ENCODE assay signal across 1 cellular context in genomic region chr1:9291914-9292360, GRCh38.
TF ChIP-seq lines count a peak whose summit lies in the region.

No MANE protein-coding gene starts in this region.

TF ChIP-seq in A549, 52 proteins besides CTCF, POLR2A, EP300 and RAD21 (continued from another document):
- TF ChIP-seq REST (IDR thresholded peaks at IDR 0.05) (no peak), RNF2 (IDR thresholded peaks at IDR 0.05; ENCODE audit: borderline replicate concordance, low read depth) (no peak), MYC (IDR thresholded peaks at IDR 0.05; ENCODE audit: borderline replicate concordance, low read length) (no peak)
